ENCODE assay signal across 8 cellular contexts in the genomic region with DNA sequence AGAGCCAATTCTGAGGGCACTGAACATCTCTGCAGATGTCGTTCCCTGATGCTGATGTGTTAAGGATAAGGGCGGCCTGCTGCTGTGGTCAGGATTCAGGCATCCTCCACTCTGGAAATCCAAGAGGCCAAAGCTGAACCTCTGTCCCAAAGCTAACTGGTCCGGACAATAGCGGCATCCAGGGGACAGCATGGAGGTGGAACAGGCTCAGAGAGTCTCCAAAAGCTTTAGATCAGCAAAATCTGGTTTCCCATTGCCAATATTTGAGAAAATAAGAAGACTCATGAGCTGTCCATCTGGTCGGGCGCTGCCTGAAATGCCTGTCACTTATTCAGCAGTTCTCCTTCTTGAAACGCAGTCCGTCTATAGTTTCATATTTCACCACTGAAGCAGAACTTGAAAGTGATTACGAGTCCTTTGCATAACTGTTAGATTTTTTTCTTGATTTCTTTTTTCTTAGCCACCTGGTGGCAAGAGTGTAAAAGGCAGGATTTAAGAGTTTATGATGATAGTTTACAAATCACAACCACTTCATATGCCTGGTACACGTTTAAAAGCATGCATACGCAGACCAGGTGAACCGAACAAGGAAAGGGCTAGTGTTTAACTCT. TPM values are rescaled to one million over a fixed set of nuclear protein-coding genes. Genes with fewer than 3 reads are reported as not detected.
DNase-seq lines count a peak whose midpoint lies in the region; ATAC-seq and TF ChIP-seq lines count a peak whose summit lies in the region.

No MANE protein-coding gene starts in this region.

- POLR2A ChIA-PET in AG04449 (lab: Yijun Ruan, JAX), result no interaction called here

- DNase-seq in AG04449 (ENCODE audit: low read depth, low spot score), result no peak
- DNase-seq in GM12864 (ENCODE audit: low read depth), result peak; percentile 35
- peak; percentile 31 for DNase-seq in HCEC 1CT
- DNase-seq in adipocyte (ENCODE audit: low read depth), result peak; percentile 77
- peak in 1 of 3 donors; percentile 43 for DNase-seq in right lobe of liver
- no peak for DNase-seq in D341Med (ENCODE audit: low spot score)
- DNase-seq in 8988T, result no peak

- WGBS in right lobe of liver (ENCODE audit: insufficient coverage, low coverage, low lambda C conversion rate, missing lambda C conversion rate), result 52% methylated on average over 10 of the region's 12 CpGs

- CTCF ChIA-PET in AG04449 (lab: Yijun Ruan, JAX), result interaction anchor here (0.6 to 3.3 kb wide), 12 partner anchors 9 to 886 kb away, joined by 3 to 27 read pairs (median 4); no protein-coding TSS in a partner anchor

- no peak overlapping the region for H3K9ac ChIP-seq in adipocyte (ENCODE audit: low read length)

- no peaks in the 10 kb centered on the region for H3K4me1 ChIP-seq in adipocyte (ENCODE audit: control insufficient read depth, insufficient read depth, low read length)
- peaks cover 0 to 30% (median 10%) of the 10 kb centered on the region in 4 donors for H3K4me1 ChIP-seq in right lobe of liver

- TF ChIP-seq POLR2A in right lobe of liver (IDR thresholded peaks at IDR 0.05), result no peak

- ATAC-seq in right lobe of liver, result peak in 1 of 4 donors; percentile 7

- H3K9me3 ChIP-seq in adipocyte (ENCODE audit: control insufficient read depth, low read length) (no peaks in the 10 kb centered on the region), right lobe of liver (no peaks in the 10 kb centered on the region)

- peak; percentile 33 for TF ChIP-seq CTCF in AG04449 (IDR thresholded peaks at IDR 0.05; ENCODE audit: insufficient read depth, low read length, missing control alignments)
- peak; percentile 47 for TF ChIP-seq CTCF in GM12864 (IDR thresholded peaks at IDR 0.05; ENCODE audit: low read depth, low read length, missing control alignments)
- TF ChIP-seq CTCF in LNCAP (IDR thresholded peaks at IDR 0.05), result peak; percentile 49
- TF ChIP-seq CTCF in right lobe of liver (IDR thresholded peaks at IDR 0.05), result peak; percentile 33 to 55 (median 48)

- H3K27me3 ChIP-seq in adipocyte (replicated peaks; ENCODE audit: control insufficient read depth, insufficient read depth, low read length), result no peaks in the 10 kb centered on the region
- H3K27me3 ChIP-seq in right lobe of liver, result no peaks in the 10 kb centered on the region

- H3K27ac ChIP-seq in right lobe of liver, result peak overlapping the region in 2 of 3 donors; percentile 12 to 20

- H3K4me3 ChIP-seq in AG04449 (ENCODE audit: low read depth, low read length) (no peak overlapping the region), GM12864 (ENCODE audit: low read depth, low read length) (no peak overlapping the region), adipocyte (ENCODE audit: low read length) (no peak overlapping the region), right lobe of liver (no peak overlapping the region)

- no peaks in the 10 kb centered on the region for H3K36me3 ChIP-seq in adipocyte (ENCODE audit: control insufficient read depth, insufficient read depth, low read length, severe bottlenecking)
- H3K36me3 ChIP-seq in right lobe of liver, result no peaks in the 10 kb centered on the region

- intact Hi-C loops in right lobe of liver (cut with DNase I), result no loop called here

RNA-seq across cellular contexts. Expression of gene GGACT, which starts 45.9 kb away (rescaled TPM):
- 1 to 10 TPM; 4.7 to 9.0 (median 5.9) TPM for total RNA-seq in right lobe of liver

Comparison
In these comparisons a context has a peak if more than half of its experiments do, and no peak if none do; other contexts are left out.
1. DNase-seq: peak in GM12864 (single experiment), HCEC 1CT (single experiment) and adipocyte (single experiment); none in AG04449 (single experiment), D341Med (single experiment) and 8988T (single experiment).
2. Peak in every context shown above with its lines, with median percentiles within 50 percentile points of each other: CTCF ChIP-seq.